In genomic region chr3:42025388-42026138, GRCh38 we compare ENCODE assay signal across 8 cellular contexts.
DNase-seq lines count a peak whose midpoint lies in the region; ATAC-seq and TF ChIP-seq lines count a peak whose summit lies in the region.

No MANE protein-coding gene starts in this region.

- intact Hi-C loops in heart right ventricle (cut with DNase I): loop anchor here in 3 of 10 donors (5.0 kb wide), 2 partner anchors 37 to 42 kb away; no protein-coding TSS in a partner anchor
- intact Hi-C loops in ovary (cut with DNase I): no loop called here

- TF ChIP-seq CTCF in heart right ventricle (IDR thresholded peaks at IDR 0.05) (no peak), ovary (IDR thresholded peaks at IDR 0.05) (no peak)

- H3K27me3 ChIP-seq in heart right ventricle: no peaks in the 10 kb centered on the region
- no peaks in the 10 kb centered on the region for H3K27me3 ChIP-seq in ovary

- peaks cover 20 to 89% (median 78%) of the 10 kb centered on the region in 9 donors for H3K4me1 ChIP-seq in heart right ventricle
- peaks cover 17% of the 10 kb centered on the region for H3K4me1 ChIP-seq in ovary (ENCODE audit: insufficient read depth)

- no peak for DNase-seq in activated naive CD4-positive, alpha-beta T cell treated with anti-CD3 and anti-CD28 coated beads, Interleukin-2, amount 50 U/mL, for 72 hours (ENCODE audit: low spot score in 2 of 2)
- no peak for DNase-seq in activated naive CD4-positive, alpha-beta T cell (lab: John Stamatoyannopoulos, UW)
- DNase-seq in NCI-H510A (lab: John Stamatoyannopoulos, UW) (peak; percentile 73), amniotic epithelial cell (ENCODE audit: low read depth) (peak; percentile 92), heart right ventricle (peak; percentile 78 to 97), ovary (peak; percentile 85 to 95 (median 89))

- no peak for TF ChIP-seq POLR2A in ovary (IDR thresholded peaks at IDR 0.05)

- ATAC-seq in activated naive CD4-positive, alpha-beta T cell treated with anti-CD3 and anti-CD28 coated beads, Interleukin-2, amount 50 U/mL, for 72 hours: peak in 1 of 2 donors; percentile 6
- ATAC-seq in HG03196 (IDR thresholded peaks at IDR 0.05; ENCODE audit: unreplicated experiment) (peak; percentile 49), heart right ventricle (peak; percentile 95 to 99 (median 98)), HG03565 (IDR thresholded peaks at IDR 0.05; ENCODE audit: unreplicated experiment) (no peak)

- H3K36me3 Mint-ChIP-seq in activated naive CD4-positive, alpha-beta T cell treated with anti-CD3 and anti-CD28 coated beads, Interleukin-2, amount 50 U/mL, for 72 hours: peaks cover 0 to 17% of the 10 kb centered on the region in 2 donors

- peaks cover 0 to 6% of the 10 kb centered on the region in 2 donors for H3K9me3 Mint-ChIP-seq in activated naive CD4-positive, alpha-beta T cell treated with anti-CD3 and anti-CD28 coated beads, Interleukin-2, amount 50 U/mL, for 72 hours

- H3K9me3 ChIP-seq in heart right ventricle (no peaks in the 10 kb centered on the region), ovary (no peaks in the 10 kb centered on the region)

- H3K36me3 ChIP-seq in heart right ventricle (no peaks in the 10 kb centered on the region), ovary (no peaks in the 10 kb centered on the region)

- H3K27ac Mint-ChIP-seq in activated naive CD4-positive, alpha-beta T cell treated with anti-CD3 and anti-CD28 coated beads, Interleukin-2, amount 50 U/mL, for 72 hours: peak overlapping the region; percentile 33 to 77

- 0 to 1% methylated on average over 7 of the region's 7 CpGs for WGBS in heart right ventricle, 2 donors
- WGBS in ovary, 3 donors: 1 to 6% (median 2%) methylated on average over 7 of the region's 7 CpGs

- peak overlapping the region in 6 of 10 donors; percentile 15 to 28 (median 20) for H3K4me3 ChIP-seq in heart right ventricle
- H3K4me3 ChIP-seq in ovary: no peak overlapping the region

- TF ChIP-seq EP300 in ovary (IDR thresholded peaks at IDR 0.05): peak; percentile 76

- peak overlapping the region; percentile 76 to 97 (median 89) for H3K27ac ChIP-seq in heart right ventricle
- H3K27ac ChIP-seq in ovary: peak overlapping the region in 1 of 2 donors; percentile 50

Comparison
In these comparisons a context has a peak if more than half of its experiments do, and no peak if none do; other contexts are left out.
1. DNase-seq: peak in NCI-H510A (single experiment), amniotic epithelial cell (single experiment), heart right ventricle (2 of 2) and ovary (5 of 5); none in activated naive CD4-positive, alpha-beta T cell treated with anti-CD3 and anti-CD28 coated beads, Interleukin-2, amount 50 U/mL, for 72 hours (0 of 2) and activated naive CD4-positive, alpha-beta T cell (0 of 4).